Comparison of ENCODE assay signal across 30 cellular contexts in the genomic region with DNA sequence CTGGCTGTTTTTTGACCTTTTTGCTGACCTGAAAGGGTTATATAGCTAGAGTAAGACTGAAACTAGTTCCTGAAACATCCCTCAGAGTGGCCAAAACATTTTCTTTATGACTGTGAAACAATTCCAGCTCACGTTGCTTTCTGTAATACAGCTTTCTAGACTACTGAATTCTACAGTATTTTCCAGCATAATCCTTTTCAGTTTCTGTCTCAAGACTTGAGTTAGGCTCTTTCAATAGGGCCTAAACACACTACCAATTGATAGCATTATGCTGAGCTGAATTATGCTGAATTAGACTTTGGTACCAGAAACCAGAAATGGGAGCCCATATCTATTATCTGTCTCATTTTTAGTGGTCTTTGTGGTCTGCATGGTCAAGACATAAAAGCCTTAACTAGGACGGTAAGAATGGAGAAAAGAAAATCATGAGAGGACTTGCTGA.
DNase-seq lines count a peak whose midpoint lies in the region; ATAC-seq, FAIRE-seq and TF ChIP-seq lines count a peak whose summit lies in the region.
"Had no signal": no experiment of that assay in that cellular context is flagged by ENCODE, and none has a peak within 500 bp of the region (broad histone marks: within the 10 kb centered on the region; RNA-seq: fewer than 3 reads in every experiment).

No MANE protein-coding gene starts in this region.

- no peaks in the 10 kb centered on the region; the same call in 1 of the 2 replicates for H3K36me3 Mint-ChIP-seq in HFFc6 (ENCODE audit: low read depth)

- H3K9ac ChIP-seq in MM.1S (ENCODE audit: low read length) = no peak overlapping the region
- H3K9ac ChIP-seq: BLaER1 treated with 17β-estradiol and CSF1 and Interleukin-3, amounts not matched to agents 10 nM and 100 nM; neural progenitor cell had no signal

- intact Hi-C loops in pancreas (cut with DNase I) = no loop called here

- H3K27me3 ChIP-seq in MM.1S (replicated peaks; ENCODE audit: insufficient read depth, low read length) (no peaks in the 10 kb centered on the region), pancreas (no peaks in the 10 kb centered on the region)
- H3K27me3 ChIP-seq: BLaER1 treated with 17β-estradiol and CSF1 and Interleukin-3, amounts not matched to agents 10 nM and 100 nM; breast epithelium; neural progenitor cell; sigmoid colon; thyroid gland had no signal

- H3K4me3 ChIP-seq in MM.1S (ENCODE audit: low read length) = no peak overlapping the region
- no peak overlapping the region for H3K4me3 ChIP-seq in pancreas
- H3K4me3 ChIP-seq: BLaER1 treated with 17β-estradiol and CSF1 and Interleukin-3, amounts not matched to agents 10 nM and 100 nM; breast epithelium; neural progenitor cell; sigmoid colon; thyroid gland had no signal

- TF ChIP-seq CTCF in MM.1S (IDR thresholded peaks at IDR 0.05; ENCODE audit: low read length) (no peak), pancreas (IDR thresholded peaks at IDR 0.05) (no peak), HFFc6 (IDR thresholded peaks at IDR 0.05) (no peak)

- H3K4me1 Mint-ChIP-seq in HFFc6 (ENCODE audit: low read depth) = no peaks in the 10 kb centered on the region
- H3K4me1 Mint-ChIP-seq: activated CD4-positive, alpha-beta T cell treated with anti-CD3 and anti-CD28 coated beads, Interleukin-2, amount 10 ng/mL, durations not matched to agents 7 days and 5 days; neural progenitor cell; stimulated activated naive CD8-positive, alpha-beta T cell treated with anti-CD3 and anti-CD28 coated beads, Interleukin-15, amount 100 ng/mL, for 72 hours had no signal

- no peak overlapping the region for H3K27ac Mint-ChIP-seq in HFFc6
- H3K27ac Mint-ChIP-seq: activated CD4-positive, alpha-beta T cell treated with anti-CD3 and anti-CD28 coated beads, Interleukin-2, amount 10 ng/mL, durations not matched to agents 7 days and 5 days; neural progenitor cell; T-helper 2 cell treated with Interferon-gamma antibody and Interleukin-4, amounts not matched to agents 5 μg/mL and 100 μg/mL, for 36 hours had no signal

- peaks cover 28% of the 10 kb centered on the region for H3K9me3 Mint-ChIP-seq in HFFc6

- peak; percentile 41 for FAIRE-seq in H54 (lab: Jason Lieb, UNC)
- no peak for FAIRE-seq in urothelium cell line (lab: Jason Lieb, UNC)
- no peak for FAIRE-seq in pancreas (lab: Jason Lieb, UNC)
- FAIRE-seq: colon had no signal

- peaks cover 14% of the 10 kb centered on the region; the same call in 1 of the 2 replicates for H3F3A ChIP-seq in MM.1S (ENCODE audit: insufficient read depth, low read length)

- peak overlapping the region; percentile 3; the same call in 1 of the 2 replicates for H3K4me2 ChIP-seq in MM.1S (ENCODE audit: low read depth, low read length)
- H3K4me2 ChIP-seq: BLaER1 treated with 17β-estradiol and CSF1 and Interleukin-3, amounts not matched to agents 10 nM and 100 nM; neural progenitor cell had no signal

- no peak overlapping the region for H2AFZ ChIP-seq in MM.1S (ENCODE audit: low read length)
- H2AFZ ChIP-seq: neural progenitor cell had no signal

- peak; percentile 71 for ATAC-seq in GM18868 (IDR thresholded peaks at IDR 0.05; ENCODE audit: unreplicated experiment)
- peak; percentile 79 for ATAC-seq in HG03066 (IDR thresholded peaks at IDR 0.05; ENCODE audit: low read depth, unreplicated experiment)
- no peak for ATAC-seq in pancreas
- ATAC-seq: left cardiac atrium; Right ventricle myocardium inferior; stimulated activated naive CD8-positive, alpha-beta T cell treated with anti-CD3 and anti-CD28 coated beads, Interleukin-15, amount 100 ng/mL, for 72 hours had no signal

- no peaks in the 10 kb centered on the region for H4K20me1 ChIP-seq in MM.1S (ENCODE audit: insufficient read depth, low read length)
- H4K20me1 ChIP-seq: BLaER1 treated with 17β-estradiol and CSF1 and Interleukin-3, amounts not matched to agents 10 nM and 100 nM had no signal

- DNase-seq in H54 (ENCODE audit: insufficient read length, low spot score) = no peak
- DNase-seq in MM.1S = peak; percentile 57
- no peak for DNase-seq in AG08396 (ENCODE audit: low spot score)
- no peak for DNase-seq in urothelium cell line (ENCODE audit: low spot score)
- DNase-seq in pancreas = no peak
- DNase-seq in HFFc6 = no peak
- DNase-seq: activated CD4-positive, alpha-beta T cell treated with anti-CD3 and anti-CD28 coated beads, Interleukin-2, amount 10 ng/mL, durations not matched to agents 7 days and 5 days; activated naive CD4-positive, alpha-beta T cell treated with anti-CD3 and anti-CD28 coated beads, Interleukin-2, amount 50 U/mL, for 16 hours; amygdala; COR-L47; effector memory CD4-positive, alpha-beta T cell; erythroblast; left cardiac atrium; mammary epithelial cell; NCI-H146; NCI-H446 treated with DMSO at 0.1 percent for 48 hours; posterior cingulate gyrus; sigmoid colon; stimulated activated CD4-positive, alpha-beta T cell treated with anti-CD3 and anti-CD28 coated beads, Interleukin-15, amount 100 ng/mL, for 24 hours; stimulated activated naive CD8-positive, alpha-beta T cell treated with anti-CD3 and anti-CD28 coated beads, Interleukin-15, amount 100 ng/mL, for 72 hours; thyroid gland had no signal

- H3K9me2 ChIP-seq in MM.1S (replicated peaks; ENCODE audit: insufficient read depth, low read length) = no peaks in the 10 kb centered on the region

- WGBS in pancreas, 2 donors = 84 to 94% methylated on average over 2 of the region's 2 CpGs

- H3K27ac ChIP-seq in MM.1S (ENCODE audit: low read length) = peak overlapping the region; percentile 11; the same call in 1 of the 2 replicates
- no peak overlapping the region for H3K27ac ChIP-seq in pancreas
- H3K27ac ChIP-seq: BLaER1 treated with 17β-estradiol and CSF1 and Interleukin-3, amounts not matched to agents 10 nM and 100 nM; breast epithelium; neural progenitor cell; sigmoid colon; thyroid gland; VCaP had no signal

- H3K9me3 ChIP-seq in MM.1S (replicated peaks; ENCODE audit: insufficient read depth, low read length) = no peaks in the 10 kb centered on the region
- H3K9me3 ChIP-seq in pancreas = no peaks in the 10 kb centered on the region
- H3K9me3 ChIP-seq: breast epithelium, thyroid gland had no signal

- no peak overlapping the region for H3K4me3 Mint-ChIP-seq in HFFc6
- H3K4me3 Mint-ChIP-seq: activated CD4-positive, alpha-beta T cell treated with anti-CD3 and anti-CD28 coated beads, Interleukin-2, amount 10 ng/mL, durations not matched to agents 7 days and 5 days; neural progenitor cell; stimulated activated naive CD8-positive, alpha-beta T cell treated with anti-CD3 and anti-CD28 coated beads, Interleukin-15, amount 100 ng/mL, for 72 hours; T-helper 2 cell treated with Interferon-gamma antibody and Interleukin-4, amounts not matched to agents 5 μg/mL and 100 μg/mL, for 36 hours had no signal

- no peaks in the 10 kb centered on the region for H3K27me3 Mint-ChIP-seq in HFFc6 (ENCODE audit: insufficient read depth)
- H3K27me3 Mint-ChIP-seq: activated CD4-positive, alpha-beta T cell treated with anti-CD3 and anti-CD28 coated beads, Interleukin-2, amount 10 ng/mL, durations not matched to agents 7 days and 5 days; stimulated activated naive CD8-positive, alpha-beta T cell treated with anti-CD3 and anti-CD28 coated beads, Interleukin-15, amount 100 ng/mL, for 72 hours had no signal

- no peak for TF ChIP-seq POLR2A in H54 (IDR thresholded peaks at IDR 0.05; ENCODE audit: low read depth, low read length)

- 0 out of 2 replicates have a peak, but pooled peaks cover 5% of the 10 kb centered on the region for H3K4me1 ChIP-seq in MM.1S (ENCODE audit: low read length)
- peaks cover 4 to 14% (median 11%) of the 10 kb centered on the region in 3 donors for H3K4me1 ChIP-seq in pancreas
- H3K4me1 ChIP-seq: breast epithelium, neural progenitor cell, sigmoid colon had no signal

- no peaks in the 10 kb centered on the region for H3K79me2 ChIP-seq in MM.1S (ENCODE audit: low read length)

- no peaks in the 10 kb centered on the region for H3K36me3 ChIP-seq in MM.1S (replicated peaks; ENCODE audit: insufficient read depth, low read length)
- no peaks in the 10 kb centered on the region for H3K36me3 ChIP-seq in pancreas
- H3K36me3 ChIP-seq: BLaER1 treated with 17β-estradiol and CSF1 and Interleukin-3, amounts not matched to agents 10 nM and 100 nM; breast epithelium; neural progenitor cell; sigmoid colon; thyroid gland had no signal

Comparison
In these comparisons a context has a peak if more than half of its experiments do, and no peak if none do; other contexts are left out.
1. ATAC-seq: peak in GM18868 (single experiment) and HG03066 (single experiment); none in pancreas (0 of 4).